Comparison of ENCODE assay signal across 8 cellular contexts in genomic region chr14:70186826-70187483, GRCh38. TPM values are rescaled to one million over a fixed set of nuclear protein-coding genes. Genes with fewer than 3 reads are reported as not detected.
DNase-seq lines count a peak whose midpoint lies in the region; ATAC-seq and TF ChIP-seq lines count a peak whose summit lies in the region.

No MANE protein-coding gene starts in this region.

- peak; percentile 50 for DNase-seq in NCI-H510A (lab: John Stamatoyannopoulos, UW)
- no peak for DNase-seq in effector memory CD4-positive, alpha-beta T cell

- no peak for TF ChIP-seq EP300 in neural cell (conservative IDR thresholded peaks at IDR 0.05; ENCODE audit: poor library complexity, severe bottlenecking)

- no peaks in the 10 kb centered on the region for H3K9me3 ChIP-seq in effector memory CD4-positive, alpha-beta T cell (ENCODE audit: control insufficient read depth, low read length)
- H3K9me3 ChIP-seq in neural cell (ENCODE audit: low read length): no peaks in the 10 kb centered on the region

- H3K79me2 ChIP-seq in neural cell (replicated peaks; ENCODE audit: insufficient read depth, low read length): no peaks in the 10 kb centered on the region

- no peaks in the 10 kb centered on the region for H3K36me3 ChIP-seq in effector memory CD4-positive, alpha-beta T cell (ENCODE audit: control insufficient read depth, insufficient read depth, low read length)
- H3K36me3 ChIP-seq in neural cell (ENCODE audit: insufficient read depth, low read length): no peaks in the 10 kb centered on the region

- no peak for TF ChIP-seq RAD21 in neural cell (conservative IDR thresholded peaks at IDR 0.05)

- no peaks in the 10 kb centered on the region for H4K20me1 ChIP-seq in neural cell (ENCODE audit: insufficient read depth)

- ATAC-seq in GM18505 (IDR thresholded peaks at IDR 0.05; ENCODE audit: unreplicated experiment) (no peak), GM19452 (IDR thresholded peaks at IDR 0.05; ENCODE audit: unreplicated experiment) (no peak), HG03354 (IDR thresholded peaks at IDR 0.05; ENCODE audit: poor library complexity, severe bottlenecking, unreplicated experiment) (no peak), GM21447 (IDR thresholded peaks at IDR 0.05; ENCODE audit: unreplicated experiment) (no peak), GM19395 (IDR thresholded peaks at IDR 0.05; ENCODE audit: unreplicated experiment) (no peak)

- peak overlapping the region; percentile 74 for H3K9ac ChIP-seq in neural cell (ENCODE audit: low read length)

- peaks cover 6% of the 10 kb centered on the region for H3K27me3 ChIP-seq in effector memory CD4-positive, alpha-beta T cell (replicated peaks; ENCODE audit: control insufficient read depth, insufficient read depth, low read length, poor library complexity, severe bottlenecking)
- peaks cover 12% of the 10 kb centered on the region for H3K27me3 ChIP-seq in neural cell (ENCODE audit: insufficient read depth, low read depth, low read length)

- TF ChIP-seq POLR2A in GM18505 (IDR thresholded peaks at IDR 0.05; ENCODE audit: borderline replicate concordance, extremely low read depth, insufficient read depth, insufficient read length): peak; percentile 12

- no peaks in the 10 kb centered on the region for H3K9me2 ChIP-seq in neural cell (ENCODE audit: insufficient read depth, low read length)

- peak overlapping the region; percentile 61 for H3K4me2 ChIP-seq in neural cell (ENCODE audit: low read length)

- no peak overlapping the region for H3K27ac ChIP-seq in effector memory CD4-positive, alpha-beta T cell (ENCODE audit: insufficient read depth, low read length, poor library complexity, severe bottlenecking)
- H3K27ac ChIP-seq in neural cell (ENCODE audit: low read length): peak overlapping the region; percentile 61

- no peaks in the 10 kb centered on the region for H3F3A ChIP-seq in neural cell (ENCODE audit: insufficient read depth, low read length, poor library complexity, severe bottlenecking)

- peak overlapping the region; percentile 50 for H3K4me3 ChIP-seq in effector memory CD4-positive, alpha-beta T cell (ENCODE audit: insufficient read depth, low read depth, low read length, poor library complexity, severe bottlenecking)
- peak overlapping the region; percentile 85 for H3K4me3 ChIP-seq in neural cell (ENCODE audit: low read length)

- H2AFZ ChIP-seq in neural cell (ENCODE audit: low read depth, low read length): peak overlapping the region; percentile 65

- TF ChIP-seq CTCF in neural cell (IDR thresholded peaks at IDR 0.05; ENCODE audit: poor library complexity, severe bottlenecking): no peak

- H3K4me1 ChIP-seq in effector memory CD4-positive, alpha-beta T cell (ENCODE audit: control insufficient read depth, insufficient read depth, low read length, poor library complexity, severe bottlenecking): peaks cover 17% of the 10 kb centered on the region

TF ChIP-seq in neural cell, 6 proteins besides CTCF, POLR2A, EP300 and RAD21:
- TF ChIP-seq REST (IDR thresholded peaks at IDR 0.05; ENCODE audit: borderline replicate concordance) (no peak), TAF1 (IDR thresholded peaks at IDR 0.05; ENCODE audit: low read depth) (no peak), MXI1 (conservative IDR thresholded peaks at IDR 0.05; ENCODE audit: poor library complexity, severe bottlenecking) (no peak), SMC3 (conservative IDR thresholded peaks at IDR 0.05; ENCODE audit: poor library complexity) (no peak)

RNA-seq across cellular contexts. Expression of gene SLC8A3, which starts 1.8 kb away (rescaled TPM):
- 2.9 and 5.0 TPM in 2 replicates for polyA plus RNA-seq in neural cell
- 13.6 and 16.8 TPM in 2 replicates for polyA minus RNA-seq in neural cell
